ENCODE assay signal across 1 cellular context in genomic region chr17:66191607-66192377, GRCh38.
TF ChIP-seq lines count a peak whose summit lies in the region.

Gene CEP112 (minus strand): TSS chr17:66192133.

TF ChIP-seq in HepG2, 621 proteins besides CTCF, POLR2A, EP300 and RAD21 (continued from another document and continues in another):
- TF ChIP-seq ZBTB40 (IDR thresholded peaks at IDR 0.05), result no peak
- TF ChIP-seq ZBTB40 (CRISPR knock-in tag; IDR thresholded peaks at IDR 0.05), result no peak; the same call in 1 of the 2 replicates
- TF ChIP-seq ZBTB42 (CRISPR knock-in tag; IDR thresholded peaks at IDR 0.05), result peak; percentile 76; the same call in 1 of the 2 replicates
- no peak for TF ChIP-seq MYNN (CRISPR knock-in tag; IDR thresholded peaks at IDR 0.05; ENCODE audit: low read depth)
- peak; percentile 53; the same call in 1 of the 2 replicates for TF ChIP-seq SP140L (CRISPR knock-in tag; IDR thresholded peaks at IDR 0.05; ENCODE audit: borderline replicate concordance)
- TF ChIP-seq ZSCAN5A (CRISPR knock-in tag; IDR thresholded peaks at IDR 0.05; ENCODE audit: borderline replicate concordance), result no peak
- no peak for TF ChIP-seq BCL6 (CRISPR knock-in tag; IDR thresholded peaks at IDR 0.05)
- TF ChIP-seq ZNF780A (CRISPR knock-in tag; IDR thresholded peaks at IDR 0.05), result no peak
- no peak for TF ChIP-seq ZNF30 (CRISPR knock-in tag; IDR thresholded peaks at IDR 0.05)
- no peak for TF ChIP-seq KMT2A (CRISPR knock-in tag; IDR thresholded peaks at IDR 0.05)
- TF ChIP-seq KDM1A (CRISPR knock-in tag; IDR thresholded peaks at IDR 0.05), result no peak
- no peak for TF ChIP-seq CSRNP2 (CRISPR knock-in tag; conservative IDR thresholded peaks at IDR 0.05; ENCODE audit: low read depth)
- TF ChIP-seq ZNF510 (CRISPR knock-in tag; IDR thresholded peaks at IDR 0.05; ENCODE audit: low read depth), result peak; percentile 53; the same call in 1 of the 2 replicates
- TF ChIP-seq POGZ (CRISPR knock-in tag; IDR thresholded peaks at IDR 0.05), result no peak
- TF ChIP-seq ZNF670 (CRISPR knock-in tag; IDR thresholded peaks at IDR 0.05; ENCODE audit: borderline replicate concordance), result no peak
- no peak for TF ChIP-seq BHLHE40 (IDR thresholded peaks at IDR 0.05; ENCODE audit: low read length)
- no peak for TF ChIP-seq HIC2 (CRISPR knock-in tag; IDR thresholded peaks at IDR 0.05; ENCODE audit: low read depth)
- 0 out of 2 replicates have a peak, but pooled peaks have one; percentile 4 for TF ChIP-seq FOXO1 (CRISPR knock-in tag; IDR thresholded peaks at IDR 0.05)
- peak; percentile 69; the same call in 1 of the 2 replicates for TF ChIP-seq BORCS8-MEF2B (CRISPR knock-in tag; IDR thresholded peaks at IDR 0.05)
- TF ChIP-seq HOXA3 (CRISPR knock-in tag; IDR thresholded peaks at IDR 0.05), result peak; percentile 46; the same call in 1 of the 2 replicates
- TF ChIP-seq ZNF543 (CRISPR knock-in tag; IDR thresholded peaks at IDR 0.05), result peak; percentile 62
- TF ChIP-seq ZNF724P (CRISPR knock-in tag; IDR thresholded peaks at IDR 0.05; ENCODE audit: borderline replicate concordance), result no peak
- TF ChIP-seq ZNF768 (CRISPR knock-in tag; IDR thresholded peaks at IDR 0.05), result 0 out of 2 replicates have a peak, but pooled peaks have one; percentile 10
- no peak for TF ChIP-seq ZNF770 (CRISPR knock-in tag; IDR thresholded peaks at IDR 0.05)
- TF ChIP-seq ZNF282 (IDR thresholded peaks at IDR 0.05; ENCODE audit: partially characterized antibody), result no peak
- TF ChIP-seq ZNF530 (CRISPR knock-in tag; IDR thresholded peaks at IDR 0.05; ENCODE audit: low read depth), result no peak
- no peak for TF ChIP-seq ZNF512B (CRISPR knock-in tag; IDR thresholded peaks at IDR 0.05; ENCODE audit: borderline replicate concordance)
- peak; percentile 38; the same call in 1 of the 2 replicates for TF ChIP-seq PRDM10 (CRISPR knock-in tag; IDR thresholded peaks at IDR 0.05; ENCODE audit: low read depth)
- TF ChIP-seq GMEB2 (CRISPR knock-in tag; IDR thresholded peaks at IDR 0.05; ENCODE audit: low read depth), result no peak
- no peak for TF ChIP-seq ZSCAN22 (CRISPR knock-in tag; IDR thresholded peaks at IDR 0.05)
- TF ChIP-seq ZBTB38 (CRISPR knock-in tag; IDR thresholded peaks at IDR 0.05), result 0 out of 2 replicates have a peak, but pooled peaks have one; percentile 14
- TF ChIP-seq ZNF337 (CRISPR knock-in tag; IDR thresholded peaks at IDR 0.05; ENCODE audit: borderline replicate concordance, low read depth), result peak; percentile 13; the same call in 1 of the 2 replicates
